Comparison of ENCODE assay signal across 14 cellular contexts in genomic region chr7:151366141-151366871, GRCh38. TPM values are rescaled to one million over a fixed set of nuclear protein-coding genes. Genes with fewer than 3 reads are reported as not detected.
A peak's percentile ranks its signal among the peaks of the same experiment; 100 is the strongest.
DNase-seq lines count a peak whose midpoint lies in the region; ATAC-seq and TF ChIP-seq lines count a peak whose summit lies in the region.
"Had no signal": no experiment of that assay in that cellular context is flagged by ENCODE, and none has a peak within 500 bp of the region (broad histone marks: within the 10 kb centered on the region; RNA-seq: fewer than 3 reads in every experiment).

No MANE protein-coding gene starts in this region.

- TF ChIP-seq POLR2A in esophagus muscularis mucosa (IDR thresholded peaks at IDR 0.05; ENCODE audit: low read depth) (no peak), transverse colon (IDR thresholded peaks at IDR 0.05) (no peak), suprapubic skin (IDR thresholded peaks at IDR 0.05) (no peak), vagina (IDR thresholded peaks at IDR 0.05) (no peak)

- H3K27ac ChIP-seq in cardiac muscle cell (peak overlapping the region; percentile 75), heart right ventricle (peak overlapping the region in 3 of 10 donors; percentile 13 to 45 (median 35)), esophagus muscularis mucosa (replicated peaks in 1 of 4) (peak overlapping the region; percentile 71 to 85 (median 78)), transverse colon (peak overlapping the region; percentile 43 to 72 (median 61)), suprapubic skin (no peak overlapping the region), vagina (no peak overlapping the region)

- in situ Hi-C loops in transverse colon (cut with MboI; ENCODE audit: low pct_ligation_motif_present in 1 of 4, low pct_unique_long_range_greater_than_20kb in 1 of 4, low sequenced_read_pairs in 3 of 4): loop anchor here in 3 of 4 donors (5.0 to 25.0 kb wide), 3 partner anchors 78 to 396 kb away; partner anchors contain the start of gene CRYGN (in 1 of the 3)

- intact Hi-C loops in heart right ventricle (cut with DNase I): loop anchor here in 9 of 10 donors (5.0 kb wide), 4 partner anchors 81 to 396 kb away; no protein-coding TSS in a partner anchor
- intact Hi-C loops in esophagus muscularis mucosa (cut with DNase I): loop anchor here (5.0 to 10.0 kb wide), 2 partner anchors 148 to 391 kb away; partner anchors contain the start of gene RHEB
- intact Hi-C loops in transverse colon (cut with DNase I; ENCODE audit: low total_unique reads): loop anchor here (5.0 kb wide), 1 partner anchor 81 kb away; no protein-coding TSS in a partner anchor
- intact Hi-C loops in vagina (cut with DNase I): no loop called here

- TF ChIP-seq CTCF in cardiac muscle cell (IDR thresholded peaks at IDR 0.05; ENCODE audit: low read depth, low read length) (no peak), heart right ventricle (IDR thresholded peaks at IDR 0.05) (no peak), esophagus muscularis mucosa (IDR thresholded peaks at IDR 0.05) (no peak), transverse colon (IDR thresholded peaks at IDR 0.05) (no peak), suprapubic skin (IDR thresholded peaks at IDR 0.05) (no peak), vagina (IDR thresholded peaks at IDR 0.05) (no peak)

- TF ChIP-seq EP300 in esophagus muscularis mucosa (IDR thresholded peaks at IDR 0.05): no peak
- TF ChIP-seq EP300 in transverse colon (IDR thresholded peaks at IDR 0.05; ENCODE audit: low read depth): no peak
- no peak for TF ChIP-seq EP300 in suprapubic skin (IDR thresholded peaks at IDR 0.05)

- H3K36me3 ChIP-seq in cardiac muscle cell (peaks cover 19% of the 10 kb centered on the region), heart right ventricle (peaks cover 0 to 92% (median 39%) of the 10 kb centered on the region in 9 donors), esophagus muscularis mucosa (peaks cover 10 to 56% (median 45%) of the 10 kb centered on the region in 4 donors), transverse colon (peaks cover 0 to 34% (median 4%) of the 10 kb centered on the region in 4 donors), suprapubic skin (peaks cover 42% of the 10 kb centered on the region), vagina (peaks cover 0 to 29% of the 10 kb centered on the region in 2 donors)

- H3K27me3 ChIP-seq in cardiac muscle cell (no peaks in the 10 kb centered on the region), heart right ventricle (no peaks in the 10 kb centered on the region), esophagus muscularis mucosa (no peaks in the 10 kb centered on the region), transverse colon (no peaks in the 10 kb centered on the region), suprapubic skin (no peaks in the 10 kb centered on the region), vagina (no peaks in the 10 kb centered on the region)

- H3K4me1 ChIP-seq in cardiac muscle cell (ENCODE audit: low read depth) (peaks cover 6% of the 10 kb centered on the region), heart right ventricle (peaks cover 0 to 15% (median 0%) of the 10 kb centered on the region in 9 donors), esophagus muscularis mucosa (peaks cover 12 to 38% (median 33%) of the 10 kb centered on the region in 4 donors), transverse colon (peaks cover 0 to 24% (median 6%) of the 10 kb centered on the region in 4 donors), suprapubic skin (peaks cover 5% of the 10 kb centered on the region), vagina (peaks cover 26% of the 10 kb centered on the region)

- WGBS in heart right ventricle, 2 donors: 70 to 74% methylated on average over 9 of the region's 9 CpGs
- WGBS in esophagus muscularis mucosa: 54% methylated on average over 9 of the region's 9 CpGs
- WGBS in transverse colon (ENCODE audit: low coverage in 1 of 2), 2 donors: 74 to 81% methylated on average over 3 to 9 of the region's 9 CpGs
- WGBS in suprapubic skin: 81% methylated on average over 9 of the region's 9 CpGs

- H3K9me3 ChIP-seq in cardiac muscle cell (ENCODE audit: low read depth) (no peaks in the 10 kb centered on the region), heart right ventricle (no peaks in the 10 kb centered on the region), esophagus muscularis mucosa (no peaks in the 10 kb centered on the region), transverse colon (no peaks in the 10 kb centered on the region), suprapubic skin (no peaks in the 10 kb centered on the region), vagina (no peaks in the 10 kb centered on the region)

- peak in 1 of 2 donors; percentile 19 for DNase-seq in cardiac muscle cell (ENCODE audit: low read depth in 1 of 2, low spot score in 1 of 2)
- no peak for DNase-seq in heart right ventricle
- no peak for DNase-seq in esophagus muscularis mucosa (ENCODE audit: extremely low spot score)
- peak; percentile 26 for DNase-seq in myocyte (ENCODE audit: low read depth)
- DNase-seq in transverse colon: no peak
- no peak for DNase-seq in suprapubic skin (ENCODE audit: low spot score in 2 of 2)
- no peak for DNase-seq in vagina (ENCODE audit: extremely low spot score in 2 of 2)
- no peak for DNase-seq in NCI-H187 (lab: John Stamatoyannopoulos, UW)
- DNase-seq: CD4-positive, CD25-positive, alpha-beta regulatory T cell; nucleus accumbens had no signal

- no peak for ATAC-seq in heart right ventricle

- H3K4me3 ChIP-seq in cardiac muscle cell (no peak overlapping the region), heart right ventricle (no peak overlapping the region), esophagus muscularis mucosa (no peak overlapping the region), transverse colon (no peak overlapping the region), suprapubic skin (no peak overlapping the region), vagina (no peak overlapping the region)
- H3K4me3 ChIP-seq: lung had no signal

RNA-seq across cellular contexts. Expression of gene NUB1, which starts 24.7 kb away (rescaled TPM):
- total RNA-seq in cardiac muscle cell: 31.4 and 34.3 TPM in 2 replicates
- polyA plus RNA-seq in cardiac muscle cell: 30.6 and 37.9 TPM in 2 replicates
- total RNA-seq in heart right ventricle: 10 to 100 TPM; 36.7 to 53.0 (median 43.9) TPM
- 10 to 100 TPM; 22.6 to 23.8 TPM for polyA plus RNA-seq in heart right ventricle
- 10 to 100 TPM; 45.9 to 59.1 (median 53.0) TPM for total RNA-seq in esophagus muscularis mucosa
- total RNA-seq in myocyte: 60.7 and 61.8 TPM in 2 replicates
- 44.8 TPM for polyA plus RNA-seq in myocyte (2012)
- 10 to 100 TPM; 26.3 to 69.5 (median 56.4) TPM for total RNA-seq in transverse colon
- total RNA-seq in suprapubic skin: 10 to 100 TPM; 39.3 to 70.8 (median 41.7) TPM
- 46.2 TPM for total RNA-seq in vagina

RNA-seq across cellular contexts. Expression of gene WDR86, which starts 43.5 kb away (rescaled TPM):
- total RNA-seq in cardiac muscle cell (71.8 and 130 TPM in 2 replicates), heart right ventricle (under 1 TPM in 7 of 10 donors, not detected in 3; 0.15 to 0.52 (median 0.33) TPM), esophagus muscularis mucosa (10 to 100 TPM in 2 of 4 donors, 1 to 10 TPM in 2; 5.4 to 11.8 (median 9.6) TPM), myocyte (0.42 TPM in 1 of 2 replicates, not detected in the other), transverse colon (10 to 100 TPM in 1 of 4 donors, 1 to 10 TPM in 3; 2.8 to 33.3 (median 7.1) TPM), suprapubic skin (1 to 10 TPM in 2 of 4 donors, under 1 TPM in 1, not detected in 1; 0.81 to 2.8 (median 1.4) TPM), vagina (19.4 TPM)
- polyA plus RNA-seq in cardiac muscle cell (58.8 and 87.0 TPM in 2 replicates), heart right ventricle (under 1 TPM; 0.17 to 0.22 TPM)
- polyA plus RNA-seq in myocyte (2012): 0.54 TPM
- total RNA-seq: A172, dermis microvascular lymphatic vessel endothelial cell, SK-MEL-5 had no signal

Comparison
In these comparisons a context has a peak if more than half of its experiments do, and no peak if none do; other contexts are left out.
1. H3K27ac ChIP-seq: peak in cardiac muscle cell (single experiment), esophagus muscularis mucosa (4 of 4) and transverse colon (4 of 4); none in suprapubic skin (single experiment) and vagina (single experiment).